In genomic region chr5:59615272-59615671, GRCh38 we compare ENCODE assay signal across 2 cellular contexts.
TF ChIP-seq lines count a peak whose summit lies in the region.

No MANE protein-coding gene starts in this region.

TF ChIP-seq in HepG2, 621 proteins besides CTCF, POLR2A, EP300 and RAD21 (continued from another document):
- peak; percentile 80 to 91; a peak in 3 of 4 replicates for TF ChIP-seq MAFK (conservative IDR thresholded peaks at IDR 0.05 in 1 of 2, IDR thresholded peaks at IDR 0.05 in 1 of 2; ENCODE audit: low read length in 2 of 2)
- no peak for TF ChIP-seq FOXP1 (IDR thresholded peaks at IDR 0.05)
- TF ChIP-seq FOXP1 (CRISPR knock-in tag; IDR thresholded peaks at IDR 0.05) = no peak
- TF ChIP-seq, protein P1, sequence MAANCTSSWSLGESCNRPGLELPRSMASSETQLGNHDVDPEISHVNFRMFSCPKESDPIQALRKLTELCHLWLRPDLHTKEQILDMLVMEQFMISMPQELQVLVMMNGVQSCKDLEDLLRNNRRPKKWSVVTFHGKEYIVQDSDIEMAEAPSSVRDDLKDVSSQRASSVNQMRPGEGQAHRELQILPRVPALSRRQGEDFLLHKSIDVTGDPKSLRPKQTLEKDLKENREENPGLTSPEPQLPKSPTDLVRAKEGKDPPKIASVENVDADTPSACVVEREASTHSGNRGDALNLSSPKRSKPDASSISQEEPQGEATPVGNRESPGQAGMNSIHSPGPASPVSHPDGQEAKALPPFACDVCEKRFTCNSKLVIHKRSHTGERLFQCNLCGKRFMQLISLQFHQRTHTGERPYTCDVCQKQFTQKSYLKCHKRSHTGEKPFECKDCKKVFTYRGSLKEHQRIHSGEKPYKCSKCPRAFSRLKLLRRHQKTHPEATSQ (CRISPR knock-in tag; IDR thresholded peaks at IDR 0.05; ENCODE audit: borderline replicate concordance) = no peak
- TF ChIP-seq TBP (CRISPR knock-in tag; IDR thresholded peaks at IDR 0.05) = no peak
- TF ChIP-seq, protein P2, sequence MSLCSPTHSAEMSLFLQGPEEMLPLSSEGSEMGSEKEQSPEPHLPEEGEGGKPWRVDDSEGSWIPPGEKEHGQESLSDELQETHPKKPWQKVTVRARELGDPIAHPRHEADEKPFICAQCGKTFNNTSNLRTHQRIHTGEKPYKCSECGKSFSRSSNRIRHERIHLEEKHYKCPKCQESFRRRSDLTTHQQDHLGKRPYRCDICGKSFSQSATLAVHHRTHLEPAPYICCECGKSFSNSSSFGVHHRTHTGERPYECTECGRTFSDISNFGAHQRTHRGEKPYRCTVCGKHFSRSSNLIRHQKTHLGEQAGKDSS (CRISPR knock-in tag; IDR thresholded peaks at IDR 0.05; ENCODE audit: borderline replicate concordance, low read depth) = no peak
- TF ChIP-seq SALL2 (CRISPR knock-in tag; IDR thresholded peaks at IDR 0.05) = no peak

TF ChIP-seq in WTC11, 78 proteins besides CTCF, POLR2A, EP300 and RAD21 (continued from another document):
- TF ChIP-seq, protein P3, sequence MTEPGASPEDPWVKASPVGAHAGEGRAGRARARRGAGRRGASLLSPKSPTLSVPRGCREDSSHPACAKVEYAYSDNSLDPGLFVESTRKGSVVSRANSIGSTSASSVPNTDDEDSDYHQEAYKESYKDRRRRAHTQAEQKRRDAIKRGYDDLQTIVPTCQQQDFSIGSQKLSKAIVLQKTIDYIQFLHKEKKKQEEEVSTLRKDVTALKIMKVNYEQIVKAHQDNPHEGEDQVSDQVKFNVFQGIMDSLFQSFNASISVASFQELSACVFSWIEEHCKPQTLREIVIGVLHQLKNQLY (CRISPR knock-in tag; IDR thresholded peaks at IDR 0.05) = no peak
- TF ChIP-seq SP1 (CRISPR knock-in tag; conservative IDR thresholded peaks at IDR 0.05) (no peak), ZNF219 (CRISPR knock-in tag; IDR thresholded peaks at IDR 0.05; ENCODE audit: borderline replicate concordance) (no peak), AR (CRISPR knock-in tag; IDR thresholded peaks at IDR 0.05) (no peak), USF2 (CRISPR knock-in tag; IDR thresholded peaks at IDR 0.05) (no peak)
- TF ChIP-seq, protein P4, sequence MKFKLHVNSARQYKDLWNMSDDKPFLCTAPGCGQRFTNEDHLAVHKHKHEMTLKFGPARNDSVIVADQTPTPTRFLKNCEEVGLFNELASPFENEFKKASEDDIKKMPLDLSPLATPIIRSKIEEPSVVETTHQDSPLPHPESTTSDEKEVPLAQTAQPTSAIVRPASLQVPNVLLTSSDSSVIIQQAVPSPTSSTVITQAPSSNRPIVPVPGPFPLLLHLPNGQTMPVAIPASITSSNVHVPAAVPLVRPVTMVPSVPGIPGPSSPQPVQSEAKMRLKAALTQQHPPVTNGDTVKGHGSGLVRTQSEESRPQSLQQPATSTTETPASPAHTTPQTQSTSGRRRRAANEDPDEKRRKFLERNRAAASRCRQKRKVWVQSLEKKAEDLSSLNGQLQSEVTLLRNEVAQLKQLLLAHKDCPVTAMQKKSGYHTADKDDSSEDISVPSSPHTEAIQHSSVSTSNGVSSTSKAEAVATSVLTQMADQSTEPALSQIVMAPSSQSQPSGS (CRISPR knock-in tag; IDR thresholded peaks at IDR 0.05; ENCODE audit: borderline replicate concordance, low read depth) = no peak
